9 cellular contexts compared by ENCODE assay signal in the genomic region with DNA sequence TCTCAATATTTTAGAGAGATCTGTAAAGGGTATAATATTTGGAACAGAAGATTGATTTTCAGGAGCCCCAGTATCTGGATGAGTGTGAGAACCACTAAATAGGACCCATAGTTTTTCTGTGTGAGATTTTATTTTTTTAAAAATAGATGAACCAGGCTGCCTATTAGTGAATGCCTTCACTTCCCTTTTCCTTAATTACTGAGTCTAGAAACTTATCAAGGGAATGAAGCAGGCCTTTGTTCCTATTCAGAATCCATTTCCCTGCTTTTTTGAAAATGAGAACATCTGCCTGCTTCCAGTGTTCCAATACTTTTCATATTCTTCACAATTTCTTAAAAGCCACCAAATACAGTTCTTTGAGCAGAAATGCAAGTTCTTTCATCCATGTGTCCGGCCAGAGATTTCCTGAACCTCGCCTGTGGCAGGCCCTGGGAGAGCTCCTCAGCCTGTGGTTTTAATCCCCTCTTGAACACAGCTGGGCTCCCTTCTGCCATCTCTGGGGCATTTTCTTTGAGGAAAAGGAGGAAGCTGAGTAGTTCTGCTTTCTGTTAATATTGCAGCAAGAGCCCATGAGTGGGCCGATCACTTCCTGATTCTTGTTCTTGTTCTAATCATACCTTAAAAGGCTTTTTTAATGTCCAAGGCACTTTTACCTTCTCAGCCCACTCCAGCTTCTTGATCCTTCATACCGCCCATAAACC. TPM values are rescaled to one million over a fixed set of nuclear protein-coding genes. Genes with fewer than 3 reads are reported as not detected.
DNase-seq lines count a peak whose midpoint lies in the region; ATAC-seq, FAIRE-seq and TF ChIP-seq lines count a peak whose summit lies in the region.
"Had no signal": no experiment of that assay in that cellular context is flagged by ENCODE, and none has a peak within 500 bp of the region (broad histone marks: within the 10 kb centered on the region; RNA-seq: fewer than 3 reads in every experiment).

No MANE protein-coding gene starts in this region.

- H3K4me2 ChIP-seq in GM12878 (ENCODE audit: control insufficient read depth, insufficient read depth), result peak overlapping the region; percentile 91

- WGBS in GM12878 (ENCODE audit: insufficient coverage, insufficient replicate concordance, low lambda C conversion rate, missing lambda C conversion rate), result 6% methylated on average over 4 of the region's 4 CpGs

- no peak for TF ChIP-seq RAD21 in GM12878 (IDR thresholded peaks at IDR 0.05; ENCODE audit: insufficient read depth, low read depth, low read length)

- ATAC-seq in GM12878, result peak; percentile 10
- no peak for ATAC-seq in mucosa of descending colon
- ATAC-seq in esophagus mucosa, result no peak
- ATAC-seq in GM18909 (IDR thresholded peaks at IDR 0.05; ENCODE audit: poor library complexity, unreplicated experiment), result no peak

- DNase-seq in AG08395 (ENCODE audit: low spot score), result peak; percentile 51
- DNase-seq in HK-2 (ENCODE audit: unreplicated experiment), result peak; percentile 32
- peak; percentile 45 for DNase-seq in GM12878 (ENCODE audit: low read depth, low spot score)
- peak in 2 of 3 donors; percentile 29 to 39 for DNase-seq in mucosa of descending colon
- no peak for DNase-seq in H4 (ENCODE audit: low spot score)
- DNase-seq in NCI-H526 treated with DMSO at 0.1 percent for 48 hours (lab: John Stamatoyannopoulos, UW), result no peak

- peak overlapping the region; percentile 100 for H3K27ac ChIP-seq in GM12878 (ENCODE audit: control insufficient read depth, insufficient read depth)
- H3K27ac ChIP-seq: VCaP had no signal

- POLR2A ChIA-PET in GM12878 (lab: Charles Lee), result interaction anchor here (1.0 to 7.2 kb wide), 4 partner anchors 12 to 39 kb away, joined by 5 to 67 read pairs (median 6); no protein-coding TSS in a partner anchor

- peak in 1 of 2 experiments; percentile 57; a peak in 1 of 4 replicates for TF ChIP-seq EP300 in GM12878 (IDR thresholded peaks at IDR 0.05; ENCODE audit: borderline replicate concordance in 1 of 2, control insufficient read depth in 1 of 2, low read depth in 2 of 2, low read length in 2 of 2)

- TF ChIP-seq CTCF in GM12878 (IDR thresholded peaks at IDR 0.05 in 2 of 3, conservative IDR thresholded peaks at IDR 0.05 in 1 of 3; ENCODE audit: control insufficient read depth in 2 of 3, extremely low read depth in 1 of 3, insufficient read depth in 1 of 3, low read depth in 3 of 3, low read length in 3 of 3) (no peak), mucosa of descending colon (IDR thresholded peaks at IDR 0.05) (no peak)

- CTCF ChIA-PET in GM12878 (lab: Yijun Ruan, JAX), result interaction anchor here (1.0 to 3.9 kb wide), 5 partner anchors 10 to 38 kb away, joined by 3 to 27 read pairs (median 8); no protein-coding TSS in a partner anchor

- RAD21 ChIA-PET in GM12878 (lab: Charles Lee; ENCODE audit: unreplicated experiment), result interaction anchor here (0.9 to 9.0 kb wide), 6 partner anchors 10 to 195 kb away, joined by 3 to 97 read pairs (median 4); no protein-coding TSS in a partner anchor

- peak; percentile 34; the same call in 1 of the 2 replicates for TF ChIP-seq POLR2A in GM12878 (IDR thresholded peaks at IDR 0.05; ENCODE audit: low read depth, low read length)

- H3K4me3 ChIP-seq in GM12878 (peak overlapping the region; percentile 62), mucosa of descending colon (no peak overlapping the region)

- H3K79me2 ChIP-seq in GM12878 (ENCODE audit: control insufficient read depth, insufficient read depth, low read length), result peaks cover 89% of the 10 kb centered on the region

- in situ Hi-C loops in GM12878 (cut with MboI), result no loop called here

- no peaks in the 10 kb centered on the region for H3K27me3 ChIP-seq in GM12878 (replicated peaks in 1 of 2; ENCODE audit: control insufficient read depth in 2 of 2, insufficient read depth in 2 of 2, low read length in 1 of 2)

- H4K20me1 ChIP-seq in GM12878 (ENCODE audit: control insufficient read depth, insufficient read depth), result no peaks in the 10 kb centered on the region

- peak; percentile 7 for FAIRE-seq in GM12878 (lab: Jason Lieb, UNC)

- H3K9me3 ChIP-seq in GM12878 (replicated peaks; ENCODE audit: control insufficient read depth, insufficient read depth, low read length) (no peaks in the 10 kb centered on the region), mucosa of descending colon (no peaks in the 10 kb centered on the region)

- SMC1A ChIA-PET in GM12878 (lab: Charles Lee; ENCODE audit: uncharacterized antibody, unreplicated experiment), result interaction anchor here (0.7 to 9.7 kb wide), 8 partner anchors 12 to 194 kb away, joined by 3 to 179 read pairs (median 4); a partner anchor contains a TSS

- intact Hi-C loops in GM12878 (cut with micrococcal nuclease; ENCODE audit: unreplicated experiment) (no loop called here), mucosa of descending colon (cut with DNase I, micrococcal nuclease) (no loop called here)

- peak overlapping the region; percentile 94 for H3K9ac ChIP-seq in GM12878 (ENCODE audit: control insufficient read depth, insufficient read depth, low read length)

- BruUV-seq in GM12878 (replicated peaks; lab: Mats Ljungman, UMichigan), result no TSS peak

- peaks cover 0 to 14% of the 10 kb centered on the region in 2 experiments; a peak in 2 of 4 replicates for H3K36me3 ChIP-seq in GM12878 (ENCODE audit: control insufficient read depth in 2 of 2, insufficient read depth in 2 of 2, low read length in 1 of 2)
- H3K36me3 ChIP-seq in mucosa of descending colon (ENCODE audit: low read depth), result no peaks in the 10 kb centered on the region

- H2AFZ ChIP-seq in GM12878 (ENCODE audit: control insufficient read depth, low read depth, low read length), result no peak overlapping the region

- H3K4me1 ChIP-seq in GM12878 (ENCODE audit: control insufficient read depth, insufficient read depth, low read length) (peaks cover 35% of the 10 kb centered on the region), mucosa of descending colon (ENCODE audit: low read depth) (peaks cover 25% of the 10 kb centered on the region)

TF ChIP-seq in GM12878, 131 proteins besides CTCF, POLR2A, EP300 and RAD21 (continues in another document):
- TF ChIP-seq SPI1 (IDR thresholded peaks at IDR 0.05; ENCODE audit: borderline replicate concordance, insufficient read depth, low read depth, low read length), result peak; percentile 86
- TF ChIP-seq, protein P1, sequence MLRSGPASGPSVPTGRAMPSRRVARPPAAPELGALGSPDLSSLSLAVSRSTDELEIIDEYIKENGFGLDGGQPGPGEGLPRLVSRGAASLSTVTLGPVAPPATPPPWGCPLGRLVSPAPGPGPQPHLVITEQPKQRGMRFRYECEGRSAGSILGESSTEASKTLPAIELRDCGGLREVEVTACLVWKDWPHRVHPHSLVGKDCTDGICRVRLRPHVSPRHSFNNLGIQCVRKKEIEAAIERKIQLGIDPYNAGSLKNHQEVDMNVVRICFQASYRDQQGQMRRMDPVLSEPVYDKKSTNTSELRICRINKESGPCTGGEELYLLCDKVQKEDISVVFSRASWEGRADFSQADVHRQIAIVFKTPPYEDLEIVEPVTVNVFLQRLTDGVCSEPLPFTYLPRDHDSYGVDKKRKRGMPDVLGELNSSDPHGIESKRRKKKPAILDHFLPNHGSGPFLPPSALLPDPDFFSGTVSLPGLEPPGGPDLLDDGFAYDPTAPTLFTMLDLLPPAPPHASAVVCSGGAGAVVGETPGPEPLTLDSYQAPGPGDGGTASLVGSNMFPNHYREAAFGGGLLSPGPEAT (IDR thresholded peaks at IDR 0.05; ENCODE audit: low read depth), result peak; percentile 89
- peak; percentile 92 to 95 for TF ChIP-seq IKZF2 (IDR thresholded peaks at IDR 0.05)
- peak; percentile 86 for TF ChIP-seq MTA2 (IDR thresholded peaks at IDR 0.05; ENCODE audit: low read depth)
- no peak for TF ChIP-seq CHD4 (IDR thresholded peaks at IDR 0.05)

RNA-seq across cellular contexts. Expression of a gene that starts 4.7 kb away (rescaled TPM):
- 41.9 and 43.4 TPM in 2 replicates for total RNA-seq in GM12878 (2013; cell fraction: nucleolus; rRNA removed)
- 48.2 and 49.6 TPM in 2 replicates for total RNA-seq in GM12878 (2014; rRNA removed)
- total RNA-seq in GM12878 (2014; rRNA removed; fragmentation: Illumina TruSeq; extraction: Trizol), result 24.3 and 26.0 TPM in 2 replicates
- total RNA-seq in GM12878 (2021), result 52.1 and 53.2 TPM in 2 replicates
- 15.6 TPM for polyA plus RNA-seq in GM12878 (2011; ENCODE audit: low read depth)
- 25.6 and 42.2 TPM in 2 replicates for polyA plus RNA-seq in GM12878 (2011; rRNA removed)
- 45.7 and 57.3 TPM in 2 replicates for polyA plus RNA-seq in GM12878 (2011; cell fraction: cytosol; rRNA removed)
- polyA plus RNA-seq in GM12878 (2011; cell fraction: nucleus; rRNA removed), result 28.0 and 35.6 TPM in 2 replicates
- polyA plus RNA-seq in GM12878 (2012), result 26.7 and 28.7 TPM in 2 replicates
- polyA plus RNA-seq in GM12878 (2014; fragmentation: Illumina TruSeq; extraction: Trizol), result 18.9 and 29.3 TPM in 2 replicates
- 1 to 10 TPM; 4.2 to 8.6 TPM for polyA plus RNA-seq in GM12878 (2014; fragmentation: Nextera tagmentation; extraction: Ambion mirVana)
- polyA plus RNA-seq in GM12878 (2014; rRNA removed), result 47.3 and 50.1 TPM in 2 replicates
- 10 to 100 TPM; 60.7 to 62.9 TPM for polyA plus RNA-seq in GM12878 (2016; fragmentation: Nextera tagmentation; extraction: Ambion mirVana)
- 50.8 and 76.6 TPM in 2 replicates for polyA minus RNA-seq in GM12878 (2011; rRNA and poly(A)+ RNA removed)
- 28.7 and 30.8 TPM in 2 replicates for polyA minus RNA-seq in GM12878 (2011; cell fraction: cytosol; rRNA and poly(A)+ RNA removed)
- polyA minus RNA-seq in GM12878 (2011; cell fraction: nucleus; rRNA and poly(A)+ RNA removed), result 36.1 and 67.5 TPM in 2 replicates
- total RNA-seq in mucosa of descending colon, result 10 to 100 TPM; 26.4 to 39.0 (median 35.0) TPM
- total RNA-seq in H4 (2014; rRNA removed; shearing (Covaris generic)), result 6.0 and 6.8 TPM in 2 replicates
- total RNA-seq in esophagus mucosa, result 32.0 TPM

RNA-seq across cellular contexts. Expression of a gene that starts 53.2 kb away (rescaled TPM):
- 0.07 and 0.46 TPM in 2 replicates for total RNA-seq in GM12878 (2013; cell fraction: nucleolus; rRNA removed)
- total RNA-seq in GM12878 (2014; rRNA removed) (0.06 TPM in 1 of 2 replicates, not detected in the other), GM12878 (2014; rRNA removed; fragmentation: Illumina TruSeq; extraction: Trizol) (0.05 TPM in 1 of 2 replicates, not detected in the other), GM12878 (2021) (0.05 and 0.11 TPM in 2 replicates), mucosa of descending colon (under 1 TPM; 0.06 to 0.27 (median 0.09) TPM), esophagus mucosa (18.1 TPM)
- polyA plus RNA-seq in GM12878 (2011; ENCODE audit: low read depth), result not detected
- polyA plus RNA-seq in GM12878 (2011; rRNA removed) (0.07 TPM in 2 replicates), GM12878 (2014; fragmentation: Illumina TruSeq; extraction: Trizol) (0.06 TPM in 1 of 2 replicates, not detected in the other), GM12878 (2014; fragmentation: Nextera tagmentation; extraction: Ambion mirVana) (not detected), GM12878 (2014; rRNA removed) (0.15 and 0.32 TPM in 2 replicates), GM12878 (2016; fragmentation: Nextera tagmentation; extraction: Ambion mirVana) (not detected)
- polyA plus RNA-seq in GM12878 (2011; cell fraction: cytosol; rRNA removed), result 0.07 and 0.10 TPM in 2 replicates
- 0.21 and 0.28 TPM in 2 replicates for polyA plus RNA-seq in GM12878 (2011; cell fraction: nucleus; rRNA removed)
- 0.06 TPM in 1 of 2 replicates, not detected in the other for polyA plus RNA-seq in GM12878 (2012)
- polyA minus RNA-seq in GM12878 (2011; rRNA and poly(A)+ RNA removed), result 0.10 and 0.37 TPM in 2 replicates
- polyA minus RNA-seq in GM12878 (2011; cell fraction: cytosol; rRNA and poly(A)+ RNA removed), result not detected in 2 replicates
- polyA minus RNA-seq in GM12878 (2011; cell fraction: nucleus; rRNA and poly(A)+ RNA removed), result not detected in 2 replicates
- not detected in 2 replicates for total RNA-seq in H4 (2014; rRNA removed; shearing (Covaris generic))

Comparison
In these comparisons a context has a peak if more than half of its experiments do, and no peak if none do; other contexts are left out.
1. DNase-seq: peak in AG08395 (single experiment), HK-2 (single experiment), GM12878 (single experiment) and mucosa of descending colon (2 of 3); none in H4 (single experiment) and NCI-H526 treated with DMSO at 0.1 percent for 48 hours (single experiment).
2. RNA of a gene that starts 53.2 kb away (total RNA-seq): 18.1 TPM in esophagus mucosa (single experiment); 0.06 to 0.27 TPM in mucosa of descending colon, 0.05 to 0.46 TPM in GM12878 and not detected in H4; every median in the first group is over 10 times any median in the second.